In genomic region chr3:169085827-169086226, GRCh38 we compare ENCODE assay signal across 1 cellular context.
TF ChIP-seq lines count a peak whose summit lies in the region.

No MANE protein-coding gene starts in this region.

TF ChIP-seq in GM23338, 12 proteins besides CTCF, POLR2A, EP300 and RAD21 (continued from another document):
- TF ChIP-seq, protein P1, sequence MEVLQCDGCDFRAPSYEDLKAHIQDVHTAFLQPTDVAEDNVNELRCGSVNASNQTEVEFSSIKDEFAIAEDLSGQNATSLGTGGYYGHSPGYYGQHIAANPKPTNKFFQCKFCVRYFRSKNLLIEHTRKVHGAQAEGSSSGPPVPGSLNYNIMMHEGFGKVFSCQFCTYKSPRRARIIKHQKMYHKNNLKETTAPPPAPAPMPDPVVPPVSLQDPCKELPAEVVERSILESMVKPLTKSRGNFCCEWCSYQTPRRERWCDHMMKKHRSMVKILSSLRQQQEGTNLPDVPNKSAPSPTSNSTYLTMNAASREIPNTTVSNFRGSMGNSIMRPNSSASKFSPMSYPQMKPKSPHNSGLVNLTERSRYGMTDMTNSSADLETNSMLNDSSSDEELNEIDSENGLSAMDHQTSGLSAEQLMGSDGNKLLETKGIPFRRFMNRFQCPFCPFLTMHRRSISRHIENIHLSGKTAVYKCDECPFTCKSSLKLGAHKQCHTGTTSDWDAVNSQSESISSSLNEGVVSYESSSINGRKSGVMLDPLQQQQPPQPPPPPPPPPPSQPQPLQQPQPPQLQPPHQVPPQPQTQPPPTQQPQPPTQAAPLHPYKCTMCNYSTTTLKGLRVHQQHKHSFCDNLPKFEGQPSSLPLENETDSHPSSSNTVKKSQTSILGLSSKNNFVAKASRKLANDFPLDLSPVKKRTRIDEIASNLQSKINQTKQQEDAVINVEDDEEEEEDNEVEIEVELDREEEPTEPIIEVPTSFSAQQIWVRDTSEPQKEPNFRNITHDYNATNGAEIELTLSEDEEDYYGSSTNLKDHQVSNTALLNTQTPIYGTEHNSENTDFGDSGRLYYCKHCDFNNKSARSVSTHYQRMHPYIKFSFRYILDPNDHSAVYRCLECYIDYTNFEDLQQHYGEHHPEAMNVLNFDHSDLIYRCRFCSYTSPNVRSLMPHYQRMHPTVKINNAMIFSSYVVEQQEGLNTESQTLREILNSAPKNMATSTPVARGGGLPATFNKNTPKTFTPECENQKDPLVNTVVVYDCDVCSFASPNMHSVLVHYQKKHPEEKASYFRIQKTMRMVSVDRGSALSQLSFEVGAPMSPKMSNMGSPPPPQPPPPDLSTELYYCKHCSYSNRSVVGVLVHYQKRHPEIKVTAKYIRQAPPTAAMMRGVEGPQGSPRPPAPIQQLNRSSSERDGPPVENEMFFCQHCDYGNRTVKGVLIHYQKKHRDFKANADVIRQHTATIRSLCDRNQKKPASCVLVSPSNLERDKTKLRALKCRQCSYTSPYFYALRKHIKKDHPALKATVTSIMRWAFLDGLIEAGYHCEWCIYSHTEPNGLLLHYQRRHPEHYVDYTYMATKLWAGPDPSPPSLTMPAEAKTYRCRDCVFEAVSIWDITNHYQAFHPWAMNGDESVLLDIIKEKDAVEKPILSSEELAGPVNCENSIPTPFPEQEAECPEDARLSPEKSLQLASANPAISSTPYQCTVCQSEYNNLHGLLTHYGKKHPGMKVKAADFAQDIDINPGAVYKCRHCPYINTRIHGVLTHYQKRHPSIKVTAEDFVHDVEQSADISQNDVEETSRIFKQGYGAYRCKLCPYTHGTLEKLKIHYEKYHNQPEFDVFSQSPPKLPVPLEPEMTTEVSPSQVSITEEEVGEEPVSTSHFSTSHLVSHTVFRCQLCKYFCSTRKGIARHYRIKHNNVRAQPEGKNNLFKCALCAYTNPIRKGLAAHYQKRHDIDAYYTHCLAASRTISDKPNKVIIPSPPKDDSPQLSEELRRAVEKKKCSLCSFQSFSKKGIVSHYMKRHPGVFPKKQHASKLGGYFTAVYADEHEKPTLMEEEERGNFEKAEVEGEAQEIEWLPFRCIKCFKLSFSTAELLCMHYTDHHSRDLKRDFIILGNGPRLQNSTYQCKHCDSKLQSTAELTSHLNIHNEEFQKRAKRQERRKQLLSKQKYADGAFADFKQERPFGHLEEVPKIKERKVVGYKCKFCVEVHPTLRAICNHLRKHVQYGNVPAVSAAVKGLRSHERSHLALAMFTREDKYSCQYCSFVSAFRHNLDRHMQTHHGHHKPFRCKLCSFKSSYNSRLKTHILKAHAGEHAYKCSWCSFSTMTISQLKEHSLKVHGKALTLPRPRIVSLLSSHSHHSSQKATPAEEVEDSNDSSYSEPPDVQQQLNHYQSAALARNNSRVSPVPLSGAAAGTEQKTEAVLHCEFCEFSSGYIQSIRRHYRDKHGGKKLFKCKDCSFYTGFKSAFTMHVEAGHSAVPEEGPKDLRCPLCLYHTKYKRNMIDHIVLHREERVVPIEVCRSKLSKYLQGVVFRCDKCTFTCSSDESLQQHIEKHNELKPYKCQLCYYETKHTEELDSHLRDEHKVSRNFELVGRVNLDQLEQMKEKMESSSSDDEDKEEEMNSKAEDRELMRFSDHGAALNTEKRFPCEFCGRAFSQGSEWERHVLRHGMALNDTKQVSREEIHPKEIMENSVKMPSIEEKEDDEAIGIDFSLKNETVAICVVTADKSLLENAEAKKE (CRISPR knock-in tag; IDR thresholded peaks at IDR 0.05): no peak
- TF ChIP-seq POLR2AphosphoS5 (IDR thresholded peaks at IDR 0.05; ENCODE audit: low read depth): no peak
- TF ChIP-seq ZNF331 (CRISPR knock-in tag; IDR thresholded peaks at IDR 0.05; ENCODE audit: low read depth): no peak
- TF ChIP-seq EZH2phosphoT487 (IDR thresholded peaks at IDR 0.05; ENCODE audit: unreplicated experiment): no peak
- no peak for TF ChIP-seq EZH2 (IDR thresholded peaks at IDR 0.05; ENCODE audit: low read depth, unreplicated experiment)
- TF ChIP-seq REST (IDR thresholded peaks at IDR 0.05; ENCODE audit: unreplicated experiment): no peak
- TF ChIP-seq NANOG (IDR thresholded peaks at IDR 0.05; ENCODE audit: borderline replicate concordance): no peak
